8 cellular contexts compared by ENCODE assay signal in genomic region chr5:37909610-37910266, GRCh38.
DNase-seq lines count a peak whose midpoint lies in the region; ATAC-seq, FAIRE-seq and TF ChIP-seq lines count a peak whose summit lies in the region.
"Not testable (repeated sequence)": the region's sequence is repeated elsewhere in the genome, so short reads cannot be mapped to it uniquely, and the experiment has no call there.

No MANE protein-coding gene starts in this region.

- peak; percentile 6 for DNase-seq in GM19239 (ENCODE audit: insufficient read length, low spot score)
- peak; percentile 62 for DNase-seq in MM.1S
- DNase-seq in stimulated activated naive B cell treated with anti-CD40 and anti-IgM and Interleukin-4, amounts not matched to agents 10 μg/mL and 1 μg/mL and 100 μg/mL, for 72 hours = not testable (repeated sequence)

- peak overlapping the region; percentile 51 for H3K4me2 ChIP-seq in MM.1S (ENCODE audit: low read depth, low read length)

- not testable (repeated sequence) for H3K4me1 Mint-ChIP-seq in stimulated activated naive B cell treated with anti-CD40 and anti-IgM and Interleukin-4, amounts not matched to agents 10 μg/mL and 1 μg/mL and 100 μg/mL, for 72 hours

- peak overlapping the region; percentile 7; the same call in 1 of the 2 replicates for H2AFZ ChIP-seq in MM.1S (ENCODE audit: low read length)

- not testable (repeated sequence) for H3K36me3 Mint-ChIP-seq in stimulated activated naive B cell treated with anti-CD40 and anti-IgM and Interleukin-4, amounts not matched to agents 10 μg/mL and 1 μg/mL and 100 μg/mL, for 72 hours

- H3K9ac ChIP-seq in MM.1S (ENCODE audit: low read length) = not testable (repeated sequence)

- H3K4me3 Mint-ChIP-seq in stimulated activated naive B cell treated with anti-CD40 and anti-IgM and Interleukin-4, amounts not matched to agents 10 μg/mL and 1 μg/mL and 100 μg/mL, for 72 hours = not testable (repeated sequence)

- TF ChIP-seq CTCF in MM.1S (IDR thresholded peaks at IDR 0.05; ENCODE audit: low read length) = not testable (repeated sequence)

- H3K27me3 ChIP-seq in MM.1S (replicated peaks; ENCODE audit: insufficient read depth, low read length) = not testable (repeated sequence)

- peaks cover 24% of the 10 kb centered on the region for H3F3A ChIP-seq in MM.1S (ENCODE audit: insufficient read depth, low read length)

- not testable (repeated sequence) for H3K79me2 ChIP-seq in MM.1S (ENCODE audit: low read length)

- FAIRE-seq in GM19239 (lab: Jason Lieb, UNC) = peak; percentile 59

- H3K27me3 Mint-ChIP-seq in stimulated activated naive B cell treated with anti-CD40 and anti-IgM and Interleukin-4, amounts not matched to agents 10 μg/mL and 1 μg/mL and 100 μg/mL, for 72 hours = peaks cover 8 to 36% of the 10 kb centered on the region in 2 donors

- H3K27ac Mint-ChIP-seq in stimulated activated naive B cell treated with anti-CD40 and anti-IgM and Interleukin-4, amounts not matched to agents 10 μg/mL and 1 μg/mL and 100 μg/mL, for 72 hours = not testable (repeated sequence)

- not testable (repeated sequence) for H3K9me2 ChIP-seq in MM.1S (replicated peaks; ENCODE audit: insufficient read depth, low read length)

- H3K4me3 ChIP-seq in MM.1S (ENCODE audit: low read length) = peak overlapping the region; percentile 6; the same call in 1 of the 2 replicates

- H3K9me3 Mint-ChIP-seq in stimulated activated naive B cell treated with anti-CD40 and anti-IgM and Interleukin-4, amounts not matched to agents 10 μg/mL and 1 μg/mL and 100 μg/mL, for 72 hours = not testable (repeated sequence)

- not testable (repeated sequence) for H4K20me1 ChIP-seq in MM.1S (ENCODE audit: insufficient read depth, low read length)

- H3K9me3 ChIP-seq in MM.1S (replicated peaks; ENCODE audit: insufficient read depth, low read length) = not testable (repeated sequence)

- H3K27ac ChIP-seq in MM.1S (ENCODE audit: low read length) = peak overlapping the region; percentile 63; the same call in 1 of the 2 replicates

- H3K4me1 ChIP-seq in MM.1S (ENCODE audit: low read length) = peaks cover 37% of the 10 kb centered on the region

- H3K36me3 ChIP-seq in MM.1S (replicated peaks; ENCODE audit: insufficient read depth, low read length) = not testable (repeated sequence)

- ATAC-seq in GM18511 (IDR thresholded peaks at IDR 0.05; ENCODE audit: unreplicated experiment) (peak; percentile 92), GM21423 (IDR thresholded peaks at IDR 0.05; ENCODE audit: unreplicated experiment) (peak; percentile 86), HG02610 (IDR thresholded peaks at IDR 0.05; ENCODE audit: unreplicated experiment) (peak; percentile 91), HG02981 (IDR thresholded peaks at IDR 0.05; ENCODE audit: unreplicated experiment) (peak; percentile 78), HG03280 (IDR thresholded peaks at IDR 0.05; ENCODE audit: unreplicated experiment) (peak; percentile 81)
- ATAC-seq in stimulated activated naive B cell treated with anti-CD40 and anti-IgM and Interleukin-4, amounts not matched to agents 10 μg/mL and 1 μg/mL and 100 μg/mL, for 72 hours (replicated peaks) = peak; percentile 33 to 63
